In genomic region chr9:95810133-95810532, GRCh38 we compare ENCODE assay signal across 18 cellular contexts.
A peak's percentile ranks its signal among the peaks of the same experiment; 100 is the strongest.
DNase-seq lines count a peak whose midpoint lies in the region; ATAC-seq and TF ChIP-seq lines count a peak whose summit lies in the region.
"Had no signal": no experiment of that assay in that cellular context is flagged by ENCODE, and none has a peak within 500 bp of the region (broad histone marks: within the 10 kb centered on the region; RNA-seq: fewer than 3 reads in every experiment).

No MANE protein-coding gene starts in this region.

- H3K9ac ChIP-seq in HCT116 (ENCODE audit: low read length) (no peak overlapping the region), OCI-LY3 (ENCODE audit: low read length) (no peak overlapping the region), endodermal cell (ENCODE audit: extremely low read depth, low read length, poor library complexity, severe bottlenecking) (no peak overlapping the region)
- H3K9ac ChIP-seq: GM23248 had no signal

- no peak overlapping the region for H3K4me2 ChIP-seq in HCT116 (ENCODE audit: low read length)
- peak overlapping the region; percentile 45 for H3K4me2 ChIP-seq in OCI-LY3 (ENCODE audit: low read length)

- H3K27ac ChIP-seq in HCT116 (ENCODE audit: low read depth, low read length), result no peak overlapping the region
- H3K27ac ChIP-seq in OCI-LY3 (ENCODE audit: low read length), result no peak overlapping the region
- H3K27ac ChIP-seq in endodermal cell (ENCODE audit: low read depth, low read length), result no peak overlapping the region
- H3K27ac ChIP-seq in tibial nerve, result no peak overlapping the region
- H3K27ac ChIP-seq: GM23248, SJSA1 had no signal

- ATAC-seq in HCT116, result no peak
- ATAC-seq: Right ventricle myocardium inferior had no signal

- no peaks in the 10 kb centered on the region for H3K9me2 ChIP-seq in HCT116 (ENCODE audit: insufficient read depth)

- no peaks in the 10 kb centered on the region for H3K36me3 ChIP-seq in HCT116 (ENCODE audit: control insufficient read depth in 1 of 2, insufficient read depth in 2 of 2, low read length in 2 of 2)
- H3K36me3 ChIP-seq in OCI-LY3 (replicated peaks; ENCODE audit: low read depth, low read length), result no peaks in the 10 kb centered on the region
- H3K36me3 ChIP-seq in endodermal cell (ENCODE audit: control insufficient read depth, insufficient read depth, low read length), result no peaks in the 10 kb centered on the region
- H3K36me3 ChIP-seq in tibial nerve, result peaks cover 0 to 32% (median 0%) of the 10 kb centered on the region in 3 donors
- H3K36me3 ChIP-seq: SJSA1 had no signal

- no peaks in the 10 kb centered on the region; the same call in 1 of the 2 replicates for H3K27me3 ChIP-seq in HCT116 (ENCODE audit: insufficient read depth, low read length)
- H3K27me3 ChIP-seq in OCI-LY3 (ENCODE audit: low read depth, low read length), result no peaks in the 10 kb centered on the region
- peaks cover 24% of the 10 kb centered on the region for H3K27me3 ChIP-seq in endodermal cell (ENCODE audit: control insufficient read depth, insufficient read depth, low read length, poor library complexity, severe bottlenecking)
- no peaks in the 10 kb centered on the region for H3K27me3 ChIP-seq in tibial nerve
- H3K27me3 ChIP-seq: SJSA1 had no signal

- TF ChIP-seq RAD21 in HCT116 (IDR thresholded peaks at IDR 0.05; ENCODE audit: low read depth), result peak; percentile 48

- no peaks in the 10 kb centered on the region for H4K20me1 ChIP-seq in HCT116 (ENCODE audit: insufficient read depth)
- H4K20me1 ChIP-seq in OCI-LY3 (ENCODE audit: insufficient read depth, low read length), result no peaks in the 10 kb centered on the region

- no peak overlapping the region for H3K27ac Mint-ChIP-seq in endodermal cell
- H3K27ac Mint-ChIP-seq: CD4-positive, CD25-positive, alpha-beta regulatory T cell had no signal

- no peak for TF ChIP-seq EP300 in tibial nerve (IDR thresholded peaks at IDR 0.05)

- no TSS peak for BruUV-seq in HCT116 (replicated peaks; lab: Mats Ljungman, UMichigan)

- no peaks in the 10 kb centered on the region for H3K79me2 ChIP-seq in HCT116 (ENCODE audit: insufficient read depth, low read length)
- no peaks in the 10 kb centered on the region for H3K79me2 ChIP-seq in OCI-LY3 (ENCODE audit: low read length)

- H3K4me1 ChIP-seq in HCT116 (ENCODE audit: control insufficient read depth in 1 of 2, insufficient read depth in 2 of 2, low read length in 2 of 2) (peaks cover 0 to 6% of the 10 kb centered on the region in 2 experiments; a peak in 2 of 4 replicates), OCI-LY3 (ENCODE audit: low read length) (peaks cover 43% of the 10 kb centered on the region), endodermal cell (ENCODE audit: control insufficient read depth, insufficient read depth, low read length) (peaks cover 3% of the 10 kb centered on the region), tibial nerve (peaks cover 0 to 10% (median 5%) of the 10 kb centered on the region in 4 donors)

- intact Hi-C loops in HCT116 (cut with micrococcal nuclease), result no loop called here

- TF ChIP-seq POLR2A in HCT116 (IDR thresholded peaks at IDR 0.05; ENCODE audit: borderline replicate concordance, extremely low read depth, insufficient read depth, insufficient read length) (no peak), tibial nerve (IDR thresholded peaks at IDR 0.05) (no peak)

- no peaks in the 10 kb centered on the region for H3K9me3 Mint-ChIP-seq in endodermal cell

- peaks cover 70% of the 10 kb centered on the region for H3K27me3 Mint-ChIP-seq in endodermal cell (ENCODE audit: insufficient read depth)

- no peak overlapping the region for H3K4me3 Mint-ChIP-seq in endodermal cell
- H3K4me3 Mint-ChIP-seq: CD4-positive, CD25-positive, alpha-beta regulatory T cell had no signal

- H3K4me1 Mint-ChIP-seq in endodermal cell, result peaks cover 18% of the 10 kb centered on the region

- POLR2A ChIA-PET in HCT116 (lab: Charles Lee), result no interaction called here

- no peak for DNase-seq in HCT116 (ENCODE audit: low read depth, low spot score)
- DNase-seq in endodermal cell, result no peak
- DNase-seq in activated naive CD4-positive, alpha-beta T cell (lab: John Stamatoyannopoulos, UW), result no peak
- DNase-seq in tibial nerve (ENCODE audit: low spot score in 2 of 2), result no peak
- no peak for DNase-seq in occipital lobe (lab: John Stamatoyannopoulos, UW)
- no peak for DNase-seq in stimulated activated CD4-positive, alpha-beta T cell treated with anti-CD3 and anti-CD28 coated beads, Interleukin-2, amount 100 ng/mL, for 24 hours
- DNase-seq: CD4-positive, CD25-positive, alpha-beta regulatory T cell; EL; GF-D8; GM23248; NCI-H1092; NCI-H1436; NCI-H2029; NCI-H510A treated with DMSO at 0.1 percent for 48 hours; NCI-H748 treated with DMSO at 0.1 percent for 48 hours had no signal

- WGBS in endodermal cell (ENCODE audit: insufficient coverage in 1 of 2, insufficient read length in 1 of 2), 2 experiments, result 85 to 91% methylated on average over 3 of the region's 3 CpGs
- WGBS in tibial nerve, 2 donors, result 87 to 93% methylated on average over 3 of the region's 3 CpGs

- H3K9me3 ChIP-seq in HCT116 (ENCODE audit: control insufficient read depth in 1 of 2, insufficient read depth in 1 of 2, low read depth in 1 of 2, low read length in 2 of 2) (no peaks in the 10 kb centered on the region), OCI-LY3 (ENCODE audit: insufficient read depth, low read length) (no peaks in the 10 kb centered on the region), endodermal cell (ENCODE audit: control insufficient read depth, low read length) (no peaks in the 10 kb centered on the region), tibial nerve (no peaks in the 10 kb centered on the region)
- H3K9me3 ChIP-seq: SJSA1 had no signal

- H3K4me3 ChIP-seq in HCT116 (replicated peaks in 1 of 2; ENCODE audit: low read depth in 1 of 2, low read length in 2 of 2), result no peak overlapping the region
- H3K4me3 ChIP-seq in OCI-LY3 (ENCODE audit: low read length), result peak overlapping the region; percentile 14; the same call in 1 of the 2 replicates
- no peak overlapping the region for H3K4me3 ChIP-seq in endodermal cell (ENCODE audit: low read length)
- no peak overlapping the region for H3K4me3 ChIP-seq in tibial nerve
- H3K4me3 ChIP-seq: GM23248, SJSA1 had no signal

- RAD21 ChIA-PET in HCT116 (lab: Charles Lee; ENCODE audit: low non-redundant PET in 1 of 2, low total read pairs in 2 of 2, uncharacterized antibody in 2 of 2, unreplicated experiment in 2 of 2), result no interaction called here

- no peak overlapping the region for H2AFZ ChIP-seq in HCT116 (ENCODE audit: low read depth, low read length, poor library complexity, severe bottlenecking)
- no peak overlapping the region for H2AFZ ChIP-seq in OCI-LY3 (ENCODE audit: low read depth, low read length)
- H2AFZ ChIP-seq: GM23248 had no signal

- H3K36me3 Mint-ChIP-seq in endodermal cell (ENCODE audit: low read depth), result peaks cover 3% of the 10 kb centered on the region

- TF ChIP-seq CTCF in HCT116 (IDR thresholded peaks at IDR 0.05 in 2 of 3, conservative IDR thresholded peaks at IDR 0.05 in 1 of 3; ENCODE audit: borderline replicate concordance in 1 of 3, insufficient read depth in 1 of 3, low read depth in 2 of 3, low read length in 2 of 3) (0 out of 6 replicates have a peak, but pooled peaks of 1 of the 3 experiments have one; percentile 9), OCI-LY3 (IDR thresholded peaks at IDR 0.05; ENCODE audit: low read depth, low read length) (peak; percentile 47), endodermal cell (conservative IDR thresholded peaks at IDR 0.05) (peak; percentile 10), tibial nerve (IDR thresholded peaks at IDR 0.05) (no peak)

- CTCF ChIA-PET in HCT116 (lab: Charles Lee), result no interaction called here

TF ChIP-seq in HCT116, 20 proteins besides CTCF, POLR2A, EP300 and RAD21:
- no peak for TF ChIP-seq SRF (IDR thresholded peaks at IDR 0.05; ENCODE audit: low read depth)
- no peak for TF ChIP-seq CBX3 (IDR thresholded peaks at IDR 0.05; ENCODE audit: low read depth)
- TF ChIP-seq JUND (IDR thresholded peaks at IDR 0.05), result no peak
- TF ChIP-seq YY1 (IDR thresholded peaks at IDR 0.05; ENCODE audit: extremely low read depth, insufficient replicate concordance, low read depth, low read length), result no peak
- no peak for TF ChIP-seq FOSL1 (IDR thresholded peaks at IDR 0.05; ENCODE audit: low read depth)
- no peak for TF ChIP-seq SIN3A (IDR thresholded peaks at IDR 0.05; ENCODE audit: low read depth)

Comparison
In these comparisons a context has a peak if more than half of its experiments do, and no peak if none do; other contexts are left out.
1. CTCF ChIP-seq: peak in OCI-LY3 (single experiment) and endodermal cell (single experiment); none in tibial nerve (0 of 5).